Comparison of ENCODE assay signal across 8 cellular contexts in the genomic region with DNA sequence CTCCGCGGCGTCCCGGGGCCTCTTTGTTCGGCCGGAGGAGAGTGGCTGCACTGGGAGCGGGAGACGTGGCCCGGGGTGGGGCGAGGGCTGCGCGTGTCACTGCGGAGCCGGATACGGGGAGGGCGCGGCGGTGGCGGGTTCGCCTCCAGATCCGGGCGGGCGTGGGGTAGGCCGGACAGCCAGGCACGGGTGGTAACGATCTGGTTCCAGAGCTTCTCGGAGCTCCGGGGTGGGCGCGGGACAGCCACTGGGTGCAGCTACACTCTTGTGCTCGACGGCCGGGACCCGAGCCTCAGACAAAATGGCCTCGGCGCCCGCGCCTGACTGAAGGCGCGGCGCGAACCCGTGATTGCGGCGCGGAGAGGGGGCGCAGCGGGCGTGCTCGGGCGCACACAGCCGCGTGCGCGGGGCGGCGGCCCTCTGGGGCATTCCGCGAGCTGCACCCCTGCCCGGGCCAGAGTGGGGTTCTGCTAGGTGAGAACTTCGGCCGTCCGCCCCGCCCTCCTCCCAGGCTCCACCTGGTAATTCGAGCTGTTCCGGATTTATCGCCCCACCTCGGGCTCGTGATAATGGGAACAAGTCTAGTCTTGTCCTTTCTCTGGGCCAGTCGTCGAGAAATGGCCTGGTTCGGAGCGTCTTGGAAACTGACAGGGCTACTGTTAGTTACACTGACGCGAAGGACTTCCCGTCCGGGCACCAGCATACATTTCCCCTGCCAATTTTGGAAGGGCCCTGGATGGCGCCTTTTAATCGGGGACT. TPM values are rescaled to one million over a fixed set of nuclear protein-coding genes. Genes with fewer than 3 reads are reported as not detected.
DNase-seq lines count a peak whose midpoint lies in the region; ATAC-seq and TF ChIP-seq lines count a peak whose summit lies in the region.

No MANE protein-coding gene starts in this region.

- H4K20me1 ChIP-seq in PC-9 (ENCODE audit: insufficient read depth) = peaks cover 13% of the 10 kb centered on the region

- H3K27ac ChIP-seq in PC-9 = peak overlapping the region; percentile 97

- H3K4me1 ChIP-seq in PC-9 (replicated peaks; ENCODE audit: insufficient read depth) = peaks cover 28% of the 10 kb centered on the region

- peaks cover 45% of the 10 kb centered on the region for H3K79me2 ChIP-seq in PC-9 (ENCODE audit: low read depth)

- no peaks in the 10 kb centered on the region for H3K9me2 ChIP-seq in PC-9 (ENCODE audit: insufficient read depth)

- H3K36me3 Mint-ChIP-seq in activated T-helper 1 cell treated with anti-CD3 and anti-CD28 coated beads, Interleukin-12 subunit alpha, Interleukin-12 subunit beta, Interleukin-2, Interleukin-4 antibody, amounts not matched to agents 30 ng/mL and 10 ng/mL and 1 ng/mL, durations not matched to agents 14 hours and 24 hours and 36 hours (ENCODE audit: low read depth) = peaks cover 25% of the 10 kb centered on the region
- peaks cover 0 to 18% (median 10%) of the 10 kb centered on the region in 3 donors for H3K36me3 Mint-ChIP-seq in naive thymus-derived CD8-positive, alpha-beta T cell

- no peaks in the 10 kb centered on the region for H3K27me3 ChIP-seq in PC-9 (ENCODE audit: insufficient read depth, low read depth)

- H3K4me2 ChIP-seq in PC-9 = peak overlapping the region; percentile 81

- intact Hi-C loops in PC-9 (cut with micrococcal nuclease; ENCODE audit: unreplicated experiment) = loop anchor here (2.0 to 10.0 kb wide), 3 partner anchors 64 to 159 kb away; a partner anchor contains a TSS
- intact Hi-C loops in activated T-helper 1 cell treated with anti-CD3 and anti-CD28 coated beads, Interleukin-12 subunit alpha, Interleukin-12 subunit beta, Interleukin-2, Interleukin-4 antibody, amounts not matched to agents 30 ng/mL and 10 ng/mL and 1 ng/mL, durations not matched to agents 14 hours and 24 hours and 36 hours (cut with micrococcal nuclease) = no loop called here

- H3K27me3 Mint-ChIP-seq in activated T-helper 1 cell treated with anti-CD3 and anti-CD28 coated beads, Interleukin-12 subunit alpha, Interleukin-12 subunit beta, Interleukin-2, Interleukin-4 antibody, amounts not matched to agents 30 ng/mL and 10 ng/mL and 1 ng/mL, durations not matched to agents 14 hours and 24 hours and 36 hours (ENCODE audit: insufficient read depth) = no peaks in the 10 kb centered on the region
- H3K27me3 Mint-ChIP-seq in naive thymus-derived CD8-positive, alpha-beta T cell = no peaks in the 10 kb centered on the region

- no peaks in the 10 kb centered on the region for H3K9me3 ChIP-seq in PC-9 (ENCODE audit: insufficient read depth, low read depth)

- DNase-seq in DMS 273 treated with DMSO at 0.1 percent for 48 hours (lab: John Stamatoyannopoulos, UW) (peak; percentile 56), HUDEP-2 (lab: John Stamatoyannopoulos, UW; ENCODE audit: unreplicated experiment in 76 of 76) (peak in 70 of 76 experiments; percentile 20 to 81 (median 60)), PC-9 (peak; percentile 79 to 95), fibroblast of mammary gland (ENCODE audit: low read depth) (peak; percentile 61)
- DNase-seq in activated T-helper 1 cell treated with anti-CD3 and anti-CD28 coated beads, Interleukin-12 subunit alpha, Interleukin-12 subunit beta, Interleukin-2, Interleukin-4 antibody, amounts not matched to agents 30 ng/mL and 10 ng/mL and 1 ng/mL, durations not matched to agents 14 hours and 24 hours and 36 hours (ENCODE audit: low spot score) = peak; percentile 65
- peak; percentile 55 to 85 (median 66) for DNase-seq in naive thymus-derived CD8-positive, alpha-beta T cell
- peak; percentile 69 for DNase-seq in stimulated activated naive CD8-positive, alpha-beta T cell treated with anti-CD3 and anti-CD28 coated beads, Interleukin-15, Interleukin-2, amounts not matched to agents 100 U/mL and 50 U/mL, for 24 hours

- peaks cover 25% of the 10 kb centered on the region for H3F3A ChIP-seq in PC-9 (ENCODE audit: insufficient read depth, low read depth)

- no peaks in the 10 kb centered on the region for H3K9me3 Mint-ChIP-seq in activated T-helper 1 cell treated with anti-CD3 and anti-CD28 coated beads, Interleukin-12 subunit alpha, Interleukin-12 subunit beta, Interleukin-2, Interleukin-4 antibody, amounts not matched to agents 30 ng/mL and 10 ng/mL and 1 ng/mL, durations not matched to agents 14 hours and 24 hours and 36 hours
- no peaks in the 10 kb centered on the region for H3K9me3 Mint-ChIP-seq in naive thymus-derived CD8-positive, alpha-beta T cell

- peak; percentile 47 for ATAC-seq in GM21381 (IDR thresholded peaks at IDR 0.05; ENCODE audit: unreplicated experiment)
- ATAC-seq in naive thymus-derived CD8-positive, alpha-beta T cell = peak; percentile 20 to 35
- peak; percentile 24 for ATAC-seq in stimulated activated naive CD8-positive, alpha-beta T cell treated with anti-CD3 and anti-CD28 coated beads, Interleukin-15, Interleukin-2, amounts not matched to agents 100 U/mL and 50 U/mL, for 24 hours

- H3K27ac Mint-ChIP-seq in activated T-helper 1 cell treated with anti-CD3 and anti-CD28 coated beads, Interleukin-12 subunit alpha, Interleukin-12 subunit beta, Interleukin-2, Interleukin-4 antibody, amounts not matched to agents 30 ng/mL and 10 ng/mL and 1 ng/mL, durations not matched to agents 14 hours and 24 hours and 36 hours = peak overlapping the region; percentile 95
- H3K27ac Mint-ChIP-seq in naive thymus-derived CD8-positive, alpha-beta T cell = peak overlapping the region; percentile 91 to 99 (median 96)

- CTCF ChIA-PET in PC-9 (lab: Charles Lee) = interaction anchor here (2.0 kb wide), 1 partner anchor 191 kb away, joined by 7 read pairs; no protein-coding TSS in a partner anchor

- H2AFZ ChIP-seq in PC-9 = peak overlapping the region; percentile 70

- no TSS peak for BruUV-seq in PC-9 (replicated peaks; lab: Mats Ljungman, UMichigan)

- TF ChIP-seq CTCF in PC-9 (conservative IDR thresholded peaks at IDR 0.05) (no peak), fibroblast of mammary gland (conservative IDR thresholded peaks at IDR 0.05; ENCODE audit: control insufficient read depth, insufficient read depth, low read depth, low read length) (no peak)

- H3K4me3 ChIP-seq in PC-9 (peak overlapping the region; percentile 67), fibroblast of mammary gland (ENCODE audit: control insufficient read depth, low read depth, low read length) (peak overlapping the region; percentile 84)

- peaks cover 17% of the 10 kb centered on the region for H3K36me3 ChIP-seq in PC-9 (ENCODE audit: low read depth)

- POLR2A ChIA-PET in PC-9 (lab: Charles Lee; ENCODE audit: unreplicated experiment) = interaction anchor here (0.6 to 0.8 kb wide), 4 partner anchors 54 to 191 kb away, joined by 4 to 10 read pairs (median 4); no protein-coding TSS in a partner anchor
- POLR2A ChIA-PET in naive thymus-derived CD8-positive, alpha-beta T cell (lab: Charles Lee) = interaction anchor here (0.8 to 2.4 kb wide), 3 partner anchors 22 to 62 kb away, joined by 3 to 48 read pairs (median 15); a partner anchor contains a TSS

- peaks cover 37% of the 10 kb centered on the region for H3K4me1 Mint-ChIP-seq in activated T-helper 1 cell treated with anti-CD3 and anti-CD28 coated beads, Interleukin-12 subunit alpha, Interleukin-12 subunit beta, Interleukin-2, Interleukin-4 antibody, amounts not matched to agents 30 ng/mL and 10 ng/mL and 1 ng/mL, durations not matched to agents 14 hours and 24 hours and 36 hours (ENCODE audit: low read depth)
- H3K4me1 Mint-ChIP-seq in naive thymus-derived CD8-positive, alpha-beta T cell = peaks cover 13 to 43% (median 39%) of the 10 kb centered on the region in 4 donors

- H3K4me3 Mint-ChIP-seq in activated T-helper 1 cell treated with anti-CD3 and anti-CD28 coated beads, Interleukin-12 subunit alpha, Interleukin-12 subunit beta, Interleukin-2, Interleukin-4 antibody, amounts not matched to agents 30 ng/mL and 10 ng/mL and 1 ng/mL, durations not matched to agents 14 hours and 24 hours and 36 hours = peak overlapping the region; percentile 95
- peak overlapping the region; percentile 87 to 96 (median 92) for H3K4me3 Mint-ChIP-seq in naive thymus-derived CD8-positive, alpha-beta T cell

RNA-seq across cellular contexts. Expression of a gene that starts 1.0 kb away (rescaled TPM):
- total RNA-seq in PC-9 (2021) = 46.4 and 63.8 TPM in 2 replicates
- total RNA-seq in activated T-helper 1 cell treated with anti-CD3 and anti-CD28 coated beads, Interleukin-12 subunit alpha, Interleukin-12 subunit beta, Interleukin-2, Interleukin-4 antibody, amounts not matched to agents 30 ng/mL and 10 ng/mL and 1 ng/mL, durations not matched to agents 14 hours and 24 hours and 36 hours = 80.0 and 84.7 TPM in 2 replicates
- 10 to 100 TPM; 27.0 to 27.6 TPM for total RNA-seq in naive thymus-derived CD8-positive, alpha-beta T cell
- 10 to 100 TPM; 36.1 to 53.1 (median 36.9) TPM for polyA plus RNA-seq in naive thymus-derived CD8-positive, alpha-beta T cell

Comparison
In these comparisons a context has a peak if more than half of its experiments do, and no peak if none do; other contexts are left out.
1. Peak in every context shown above with its lines: DNase-seq, ATAC-seq, H3K4me3 ChIP-seq and H3K27ac ChIP-seq.